ENCODE assay signal across 8 cellular contexts in the genomic region with DNA sequence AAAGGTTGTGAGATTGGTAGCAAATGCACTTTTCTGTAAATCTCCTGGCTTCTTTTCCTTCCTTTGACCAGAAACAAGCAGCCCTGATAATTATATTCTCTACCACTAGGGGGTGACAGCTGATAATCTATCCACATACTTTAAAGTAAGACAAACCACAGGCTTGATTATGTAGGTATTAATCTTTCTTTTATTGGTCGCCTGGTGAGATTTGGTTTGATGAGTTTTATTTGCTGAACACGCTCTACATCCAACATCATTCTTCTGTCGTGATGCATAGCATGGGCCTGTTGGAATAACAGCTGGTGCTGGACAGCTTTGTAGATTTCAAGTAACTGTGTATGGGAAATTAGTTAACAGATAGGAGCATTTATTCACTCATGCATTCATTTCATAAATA.
DNase-seq lines count a peak whose midpoint lies in the region; ATAC-seq and TF ChIP-seq lines count a peak whose summit lies in the region.

No MANE protein-coding gene starts in this region.

- CTCF ChIA-PET in SK-N-SH (lab: Yijun Ruan, JAX), result interaction anchor here (0.7 to 4.0 kb wide), 43 partner anchors 9 to 1381 kb away, joined by 3 to 35 read pairs (median 5); no protein-coding TSS in a partner anchor

- no peaks in the 10 kb centered on the region for H3K4me1 ChIP-seq in Karpas-422 (ENCODE audit: low read length)
- H3K4me1 ChIP-seq in SK-N-SH (ENCODE audit: control insufficient read depth in 1 of 2, insufficient read depth in 2 of 2, low read depth in 1 of 2, low read length in 1 of 2), result peaks cover 0 to 17% of the 10 kb centered on the region in 2 experiments; a peak in 3 of 4 replicates
- H3K4me1 ChIP-seq in esophagus squamous epithelium, result peaks cover 9 to 20% (median 10%) of the 10 kb centered on the region in 3 donors

- ATAC-seq in GM18858 (IDR thresholded peaks at IDR 0.05; ENCODE audit: unreplicated experiment), result peak; percentile 43
- no peak for ATAC-seq in GM18505 (IDR thresholded peaks at IDR 0.05; ENCODE audit: unreplicated experiment)

- TF ChIP-seq EP300 in SK-N-SH (IDR thresholded peaks at IDR 0.05; ENCODE audit: borderline replicate concordance in 1 of 2, low read depth in 1 of 2, low read length in 1 of 2), result no peak

- no peaks in the 10 kb centered on the region for H3K36me3 ChIP-seq in Karpas-422 (ENCODE audit: insufficient read depth, low read length)
- no peaks in the 10 kb centered on the region for H3K36me3 ChIP-seq in SK-N-SH (replicated peaks in 1 of 2; ENCODE audit: control insufficient read depth in 1 of 2, insufficient read depth in 2 of 2, low read length in 1 of 2)
- H3K36me3 ChIP-seq in esophagus squamous epithelium, result no peaks in the 10 kb centered on the region

- TF ChIP-seq CTCF in CD14-positive monocyte (IDR thresholded peaks at IDR 0.05) (peak; percentile 85), SK-N-SH (IDR thresholded peaks at IDR 0.05) (peak; percentile 85), esophagus squamous epithelium (IDR thresholded peaks at IDR 0.05) (peak; percentile 49 to 83 (median 72)), nephron progenitor cell (IDR thresholded peaks at IDR 0.05) (peak; percentile 84)

- H2AFZ ChIP-seq in Karpas-422 (ENCODE audit: low read length) (no peak overlapping the region), SK-N-SH (ENCODE audit: low read depth) (no peak overlapping the region)

- intact Hi-C loops in CD14-positive monocyte (cut with micrococcal nuclease) (loop anchor here (2.0 to 10.0 kb wide), 4 partner anchors 35 to 721 kb away; no protein-coding TSS in a partner anchor), esophagus squamous epithelium (cut with DNase I) (no loop called here)

- H3K4me1 Mint-ChIP-seq in CD14-positive monocyte, result peaks cover 11% of the 10 kb centered on the region
- H3K4me1 Mint-ChIP-seq in nephron progenitor cell, result peaks cover 23% of the 10 kb centered on the region

- H3K27ac Mint-ChIP-seq in CD14-positive monocyte (no peak overlapping the region), nephron progenitor cell (no peak overlapping the region)

- H3K4me3 Mint-ChIP-seq in CD14-positive monocyte, result no peak overlapping the region
- no peak overlapping the region for H3K4me3 Mint-ChIP-seq in nephron progenitor cell

- H3K9me3 ChIP-seq in Karpas-422 (ENCODE audit: low read length) (no peaks in the 10 kb centered on the region), SK-N-SH (no peaks in the 10 kb centered on the region; the same call in 1 of the 2 replicates), esophagus squamous epithelium (no peaks in the 10 kb centered on the region)

- peak; percentile 81 for TF ChIP-seq RAD21 in SK-N-SH (IDR thresholded peaks at IDR 0.05; ENCODE audit: low read length)

- H3K9me2 ChIP-seq in Karpas-422 (replicated peaks; ENCODE audit: insufficient read depth, low read length) (no peaks in the 10 kb centered on the region), SK-N-SH (no peaks in the 10 kb centered on the region)

- 3% methylated on average over 3 of the region's 3 CpGs for WGBS in SK-N-SH (ENCODE audit: low lambda C conversion rate)
- 2 to 10% methylated on average over 3 of the region's 3 CpGs for WGBS in esophagus squamous epithelium, 2 donors

- peaks cover 3 to 4% (median 3%) of the 10 kb centered on the region in 3 donors for H3K27me3 Mint-ChIP-seq in CD14-positive monocyte (ENCODE audit: low read depth in 3 of 3)
- H3K27me3 Mint-ChIP-seq in nephron progenitor cell (ENCODE audit: low read depth, poor library complexity), result no peaks in the 10 kb centered on the region

- DNase-seq in CD14-positive monocyte (ENCODE audit: low spot score) (no peak), Karpas-422 (peak; percentile 81), SK-N-SH (peak; percentile 29), esophagus squamous epithelium (lab: John Stamatoyannopoulos, UW) (no peak), nephron progenitor cell (peak; percentile 25), 8988T (no peak)

- POLR2A ChIA-PET in SK-N-SH (lab: Yijun Ruan, JAX), result no interaction called here

- H3K27ac ChIP-seq in Karpas-422 (ENCODE audit: low read length), result no peak overlapping the region
- no peak overlapping the region for H3K27ac ChIP-seq in SK-N-SH (ENCODE audit: low read depth in 2 of 2, low read length in 1 of 2)
- no peak overlapping the region for H3K27ac ChIP-seq in esophagus squamous epithelium

- H4K20me1 ChIP-seq in Karpas-422 (ENCODE audit: insufficient read depth, low read depth, low read length), result no peaks in the 10 kb centered on the region
- no peaks in the 10 kb centered on the region for H4K20me1 ChIP-seq in SK-N-SH (ENCODE audit: insufficient read depth)

- H3K4me3 ChIP-seq in Karpas-422 (ENCODE audit: low read length), result no peak overlapping the region
- no peak overlapping the region; a peak in 1 of 4 replicates for H3K4me3 ChIP-seq in SK-N-SH (ENCODE audit: low read depth in 2 of 2, low read length in 1 of 2)
- no peak overlapping the region for H3K4me3 ChIP-seq in esophagus squamous epithelium

- H3K79me2 ChIP-seq in Karpas-422 (ENCODE audit: low read length) (no peaks in the 10 kb centered on the region), SK-N-SH (ENCODE audit: insufficient read depth) (no peaks in the 10 kb centered on the region)

- peaks cover 0 to 2% (median 0%) of the 10 kb centered on the region in 7 donors for H3K9me3 Mint-ChIP-seq in CD14-positive monocyte
- H3K9me3 Mint-ChIP-seq in nephron progenitor cell, result no peaks in the 10 kb centered on the region

- H3K27me3 ChIP-seq in Karpas-422 (ENCODE audit: low read length), result no peaks in the 10 kb centered on the region
- H3K27me3 ChIP-seq in SK-N-SH (ENCODE audit: insufficient read depth), result no peaks in the 10 kb centered on the region
- no peaks in the 10 kb centered on the region for H3K27me3 ChIP-seq in esophagus squamous epithelium

- H3K9ac ChIP-seq in Karpas-422 (ENCODE audit: low read length) (no peak overlapping the region), SK-N-SH (no peak overlapping the region)

- TF ChIP-seq POLR2A in esophagus squamous epithelium (IDR thresholded peaks at IDR 0.05), result no peak
- TF ChIP-seq POLR2A in GM18505 (IDR thresholded peaks at IDR 0.05; ENCODE audit: borderline replicate concordance, extremely low read depth, insufficient read depth, insufficient read length), result no peak

- H3K4me2 ChIP-seq in Karpas-422 (ENCODE audit: low read depth, low read length, poor library complexity, severe bottlenecking) (no peak overlapping the region), SK-N-SH (no peak overlapping the region)

- H3K36me3 Mint-ChIP-seq in CD14-positive monocyte, result peaks cover 0 to 2% of the 10 kb centered on the region in 2 donors
- no peaks in the 10 kb centered on the region for H3K36me3 Mint-ChIP-seq in nephron progenitor cell (ENCODE audit: low read depth)

- peaks cover 14% of the 10 kb centered on the region for H3F3A ChIP-seq in SK-N-SH (replicated peaks; ENCODE audit: insufficient read depth)

TF ChIP-seq in SK-N-SH, 30 proteins besides CTCF, POLR2A, EP300 and RAD21 (continues in another document):
- no peak for TF ChIP-seq JUND (IDR thresholded peaks at IDR 0.05)
- TF ChIP-seq, protein P1, sequence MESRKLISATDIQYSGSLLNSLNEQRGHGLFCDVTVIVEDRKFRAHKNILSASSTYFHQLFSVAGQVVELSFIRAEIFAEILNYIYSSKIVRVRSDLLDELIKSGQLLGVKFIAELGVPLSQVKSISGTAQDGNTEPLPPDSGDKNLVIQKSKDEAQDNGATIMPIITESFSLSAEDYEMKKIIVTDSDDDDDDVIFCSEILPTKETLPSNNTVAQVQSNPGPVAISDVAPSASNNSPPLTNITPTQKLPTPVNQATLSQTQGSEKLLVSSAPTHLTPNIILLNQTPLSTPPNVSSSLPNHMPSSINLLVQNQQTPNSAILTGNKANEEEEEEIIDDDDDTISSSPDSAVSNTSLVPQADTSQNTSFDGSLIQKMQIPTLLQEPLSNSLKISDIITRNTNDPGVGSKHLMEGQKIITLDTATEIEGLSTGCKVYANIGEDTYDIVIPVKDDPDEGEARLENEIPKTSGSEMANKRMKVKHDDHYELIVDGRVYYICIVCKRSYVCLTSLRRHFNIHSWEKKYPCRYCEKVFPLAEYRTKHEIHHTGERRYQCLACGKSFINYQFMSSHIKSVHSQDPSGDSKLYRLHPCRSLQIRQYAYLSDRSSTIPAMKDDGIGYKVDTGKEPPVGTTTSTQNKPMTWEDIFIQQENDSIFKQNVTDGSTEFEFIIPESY (IDR thresholded peaks at IDR 0.05; ENCODE audit: borderline replicate concordance, low read depth), result no peak
- no peak for TF ChIP-seq RFX5 (IDR thresholded peaks at IDR 0.05; ENCODE audit: low read length)
- TF ChIP-seq RXRA (IDR thresholded peaks at IDR 0.05; ENCODE audit: borderline replicate concordance, low read depth), result no peak
- TF ChIP-seq, protein P2, sequence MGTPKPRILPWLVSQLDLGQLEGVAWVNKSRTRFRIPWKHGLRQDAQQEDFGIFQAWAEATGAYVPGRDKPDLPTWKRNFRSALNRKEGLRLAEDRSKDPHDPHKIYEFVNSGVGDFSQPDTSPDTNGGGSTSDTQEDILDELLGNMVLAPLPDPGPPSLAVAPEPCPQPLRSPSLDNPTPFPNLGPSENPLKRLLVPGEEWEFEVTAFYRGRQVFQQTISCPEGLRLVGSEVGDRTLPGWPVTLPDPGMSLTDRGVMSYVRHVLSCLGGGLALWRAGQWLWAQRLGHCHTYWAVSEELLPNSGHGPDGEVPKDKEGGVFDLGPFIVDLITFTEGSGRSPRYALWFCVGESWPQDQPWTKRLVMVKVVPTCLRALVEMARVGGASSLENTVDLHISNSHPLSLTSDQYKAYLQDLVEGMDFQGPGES (IDR thresholded peaks at IDR 0.05; ENCODE audit: low read depth, low read length), result no peak
- TF ChIP-seq FOXM1 (IDR thresholded peaks at IDR 0.05; ENCODE audit: low read depth), result no peak
- no peak for TF ChIP-seq GATA2 (CRISPR knock-in tag; IDR thresholded peaks at IDR 0.05)
- TF ChIP-seq, protein P3, sequence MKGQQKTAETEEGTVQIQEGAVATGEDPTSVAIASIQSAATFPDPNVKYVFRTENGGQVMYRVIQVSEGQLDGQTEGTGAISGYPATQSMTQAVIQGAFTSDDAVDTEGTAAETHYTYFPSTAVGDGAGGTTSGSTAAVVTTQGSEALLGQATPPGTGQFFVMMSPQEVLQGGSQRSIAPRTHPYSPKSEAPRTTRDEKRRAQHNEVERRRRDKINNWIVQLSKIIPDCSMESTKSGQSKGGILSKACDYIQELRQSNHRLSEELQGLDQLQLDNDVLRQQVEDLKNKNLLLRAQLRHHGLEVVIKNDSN (IDR thresholded peaks at IDR 0.05; ENCODE audit: borderline replicate concordance, low read depth), result no peak
- TF ChIP-seq, protein P4, sequence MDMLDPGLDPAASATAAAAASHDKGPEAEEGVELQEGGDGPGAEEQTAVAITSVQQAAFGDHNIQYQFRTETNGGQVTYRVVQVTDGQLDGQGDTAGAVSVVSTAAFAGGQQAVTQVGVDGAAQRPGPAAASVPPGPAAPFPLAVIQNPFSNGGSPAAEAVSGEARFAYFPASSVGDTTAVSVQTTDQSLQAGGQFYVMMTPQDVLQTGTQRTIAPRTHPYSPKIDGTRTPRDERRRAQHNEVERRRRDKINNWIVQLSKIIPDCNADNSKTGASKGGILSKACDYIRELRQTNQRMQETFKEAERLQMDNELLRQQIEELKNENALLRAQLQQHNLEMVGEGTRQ (IDR thresholded peaks at IDR 0.05; ENCODE audit: borderline replicate concordance, low read depth, low read length), result no peak
- TF ChIP-seq MEF2A (IDR thresholded peaks at IDR 0.05; ENCODE audit: borderline replicate concordance, low read depth), result no peak
- TF ChIP-seq YY1 (IDR thresholded peaks at IDR 0.05; ENCODE audit: low read depth), result no peak

Comparison
In these comparisons a context has a peak if more than half of its experiments do, and no peak if none do; other contexts are left out.
1. DNase-seq: peak in Karpas-422 (single experiment), SK-N-SH (single experiment) and nephron progenitor cell (single experiment); none in CD14-positive monocyte (single experiment), esophagus squamous epithelium (single experiment) and 8988T (single experiment).
2. Peak in every context shown above with its lines, with median percentiles within 50 percentile points of each other: CTCF ChIP-seq.